In the genomic region with DNA sequence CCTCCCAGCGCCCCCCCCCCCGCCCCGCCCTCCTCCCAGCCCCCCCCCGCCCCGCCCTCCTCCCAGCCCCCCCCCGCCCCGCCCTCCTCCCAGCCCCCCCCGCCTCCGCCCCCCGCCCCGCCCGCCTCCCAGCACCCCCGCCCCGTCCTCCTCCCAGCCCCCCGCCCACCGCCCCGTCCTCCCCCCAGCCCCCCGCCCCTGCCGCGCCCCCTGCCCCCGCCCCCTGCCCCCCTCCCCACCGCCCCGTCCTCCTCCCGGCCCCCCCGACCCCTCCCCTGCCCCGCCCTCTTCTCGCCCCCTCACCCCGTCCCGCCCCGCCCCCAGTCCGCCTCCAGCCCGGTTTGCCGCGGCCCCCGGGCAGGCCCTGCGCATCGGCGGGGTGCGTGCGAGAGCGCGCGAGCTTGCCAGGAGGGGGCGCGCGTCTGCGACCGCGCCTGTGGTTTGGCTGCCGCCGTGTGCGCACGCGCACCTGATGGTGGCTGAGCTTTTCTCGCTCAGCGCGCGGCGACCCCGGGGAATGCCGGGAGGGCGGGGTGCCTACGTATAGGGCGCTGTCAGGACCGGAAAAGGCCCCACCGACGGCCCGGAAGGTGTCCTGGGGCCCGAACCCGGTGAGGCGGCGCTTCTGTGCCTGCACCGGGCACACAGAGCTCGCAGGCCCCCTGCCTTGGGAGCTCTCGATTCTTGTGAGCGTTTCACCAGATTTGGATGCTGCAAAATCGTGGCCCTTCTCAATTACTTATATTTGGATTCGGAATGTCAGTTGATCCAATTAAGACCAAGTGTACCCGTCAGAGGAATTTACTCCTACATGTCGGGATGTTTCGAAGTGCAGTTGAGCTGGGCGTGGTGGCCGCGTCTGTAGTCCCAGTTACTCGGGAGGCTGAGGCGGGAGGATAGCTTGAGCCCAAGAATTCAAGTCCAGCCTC, we compare ENCODE assay signal across 8 cellular contexts. TPM values are rescaled to one million over a fixed set of nuclear protein-coding genes. Genes with fewer than 3 reads are reported as not detected.
A peak's percentile ranks its signal among the peaks of the same experiment; 100 is the strongest.
DNase-seq lines count a peak whose midpoint lies in the region; ATAC-seq and TF ChIP-seq lines count a peak whose summit lies in the region.

No MANE protein-coding gene starts in this region.

- H3K36me3 Mint-ChIP-seq in progenitor cell of endocrine pancreas (ENCODE audit: insufficient read depth), result peaks cover 1% of the 10 kb centered on the region

- H3K4me3 Mint-ChIP-seq in progenitor cell of endocrine pancreas (ENCODE audit: low read depth), result peak overlapping the region; percentile 75

- TF ChIP-seq CTCF in left ventricle myocardium inferior (IDR thresholded peaks at IDR 0.05; ENCODE audit: borderline replicate concordance), result peak; percentile 76
- peak; percentile 82 for TF ChIP-seq CTCF in progenitor cell of endocrine pancreas (IDR thresholded peaks at IDR 0.05; ENCODE audit: unreplicated experiment)
- TF ChIP-seq CTCF in upper lobe of right lung (IDR thresholded peaks at IDR 0.05), result peak; percentile 62

- H3K27ac Mint-ChIP-seq in progenitor cell of endocrine pancreas, result peak overlapping the region; percentile 93

- H3K27me3 ChIP-seq in left ventricle myocardium inferior (ENCODE audit: low read depth) (no peaks in the 10 kb centered on the region), upper lobe of right lung (no peaks in the 10 kb centered on the region)

- intact Hi-C loops in left ventricle myocardium inferior (cut with micrococcal nuclease) (no loop called here), upper lobe of right lung (cut with DNase I) (no loop called here)

- ATAC-seq in HG02884 (IDR thresholded peaks at IDR 0.05; ENCODE audit: unreplicated experiment) (peak; percentile 80), upper lobe of right lung (peak; percentile 94)

- H3K4me1 ChIP-seq in left ventricle myocardium inferior, result peaks cover 27% of the 10 kb centered on the region
- H3K4me1 ChIP-seq in upper lobe of right lung, result peaks cover 16% of the 10 kb centered on the region

- DNase-seq in NCI-H146 (lab: John Stamatoyannopoulos, UW), result peak; percentile 90
- peak; percentile 90 for DNase-seq in T follicular helper cell (ENCODE audit: low read depth)
- DNase-seq in amniotic epithelial cell (ENCODE audit: low read depth), result peak; percentile 90
- DNase-seq in left ventricle myocardium inferior, result peak; percentile 96
- DNase-seq in progenitor cell of endocrine pancreas (ENCODE audit: low spot score, unreplicated experiment), result peak; percentile 94
- peak; percentile 99 for DNase-seq in upper lobe of right lung

- H3K4me3 ChIP-seq in left ventricle myocardium inferior (peak overlapping the region; percentile 81), upper lobe of right lung (peak overlapping the region; percentile 62)

- H3K4me1 Mint-ChIP-seq in progenitor cell of endocrine pancreas (ENCODE audit: low read depth), result peaks cover 2% of the 10 kb centered on the region

- no peaks in the 10 kb centered on the region for H3K9me3 ChIP-seq in left ventricle myocardium inferior (replicated peaks)
- no peaks in the 10 kb centered on the region for H3K9me3 ChIP-seq in upper lobe of right lung

- H3K9me3 Mint-ChIP-seq in progenitor cell of endocrine pancreas (ENCODE audit: low read depth), result peaks cover 4% of the 10 kb centered on the region

- peak overlapping the region; percentile 96 for H3K27ac ChIP-seq in left ventricle myocardium inferior (replicated peaks)
- peak overlapping the region; percentile 95 for H3K27ac ChIP-seq in upper lobe of right lung

- TF ChIP-seq POLR2A in GM15510 (IDR thresholded peaks at IDR 0.05; ENCODE audit: borderline replicate concordance, extremely low read depth, insufficient read length), result peak; percentile 98

- H3K36me3 ChIP-seq in left ventricle myocardium inferior, result peaks cover 3% of the 10 kb centered on the region
- H3K36me3 ChIP-seq in upper lobe of right lung, result no peaks in the 10 kb centered on the region

- H3K27me3 Mint-ChIP-seq in progenitor cell of endocrine pancreas, result peaks cover 9% of the 10 kb centered on the region

RNA-seq across cellular contexts. Expression of a gene that starts 0.5 kb away (rescaled TPM):
- 12.6 TPM for total RNA-seq in left ventricle myocardium inferior
- 40.9 and 43.9 TPM in 2 replicates for total RNA-seq in progenitor cell of endocrine pancreas
- total RNA-seq in upper lobe of right lung, result 20.5 TPM

RNA-seq across cellular contexts. Expression of a gene that starts 36.1 kb away (rescaled TPM):
- total RNA-seq in left ventricle myocardium inferior, result 128 TPM
- 0.79 and 1.2 TPM in 2 replicates for total RNA-seq in progenitor cell of endocrine pancreas
- total RNA-seq in upper lobe of right lung, result 185 TPM

RNA-seq across cellular contexts. Expression of a gene that starts 44.2 kb away (rescaled TPM):
- total RNA-seq in left ventricle myocardium inferior (16.4 TPM), progenitor cell of endocrine pancreas (20.4 and 24.0 TPM in 2 replicates), upper lobe of right lung (12.1 TPM)

Comparison
In these comparisons a context has a peak if more than half of its experiments do, and no peak if none do; other contexts are left out.
1. Peak in every context shown above with its lines: DNase-seq, ATAC-seq, H3K4me3 ChIP-seq and H3K27ac ChIP-seq.
2. RNA of a gene that starts 36.1 kb away (total RNA-seq): 185 TPM in upper lobe of right lung (single experiment) and 128 TPM in left ventricle myocardium inferior (single experiment); 0.79 to 1.2 TPM in progenitor cell of endocrine pancreas; every median in the first group is over 10 times any median in the second.